7 cellular contexts compared by ENCODE assay signal in genomic region chr7:30136339-30136738, GRCh38. TPM values are rescaled to one million over a fixed set of nuclear protein-coding genes. Genes with fewer than 3 reads are reported as not detected.
A peak's percentile ranks its signal among the peaks of the same experiment; 100 is the strongest.
DNase-seq lines count a peak whose midpoint lies in the region; ATAC-seq, FAIRE-seq and TF ChIP-seq lines count a peak whose summit lies in the region.

No MANE protein-coding gene starts in this region.

- POLR2A ChIA-PET in HEK293 (lab: Yijun Ruan, JAX): interaction anchor here (0.6 kb wide), 1 partner anchor 23 kb away, joined by 5 read pairs; no protein-coding TSS in a partner anchor

- H3K27ac Mint-ChIP-seq in T-helper 17 cell: peak overlapping the region; percentile 67

- H3K36me3 Mint-ChIP-seq in T-helper 17 cell (ENCODE audit: low read depth): no peaks in the 10 kb centered on the region

- peak overlapping the region; percentile 95 for H3K4me3 Mint-ChIP-seq in T-helper 17 cell

- H3K4me3 ChIP-seq in HEK293 (ENCODE audit: low read depth, low read length): peak overlapping the region; percentile 86
- peak overlapping the region; percentile 85 to 89 for H3K4me3 ChIP-seq in right atrium auricular region
- H3K4me3 ChIP-seq in skeletal muscle tissue (ENCODE audit: low read length in 3 of 3): peak overlapping the region; percentile 88 to 90 (median 90)

- H3K27me3 Mint-ChIP-seq in T-helper 17 cell: no peaks in the 10 kb centered on the region

- H3K27ac ChIP-seq in HEK293 (ENCODE audit: extremely low read depth, low read depth, low read length) (no peak overlapping the region), right atrium auricular region (peak overlapping the region; percentile 93 to 95), skeletal muscle tissue (ENCODE audit: low read depth, low read length) (peak overlapping the region; percentile 50)

- H3K9me3 ChIP-seq in HEK293 (ENCODE audit: control insufficient read depth, insufficient read depth, low read depth, low read length): no peaks in the 10 kb centered on the region
- no peaks in the 10 kb centered on the region for H3K9me3 ChIP-seq in T-helper 17 cell (ENCODE audit: control insufficient read depth, low read length, poor library complexity, severe bottlenecking)
- H3K9me3 ChIP-seq in right atrium auricular region: no peaks in the 10 kb centered on the region
- no peaks in the 10 kb centered on the region for H3K9me3 ChIP-seq in skeletal muscle tissue (ENCODE audit: control insufficient read depth in 3 of 3, low read length in 3 of 3)

- H3K36me3 ChIP-seq in HEK293 (ENCODE audit: control insufficient read depth in 2 of 2, insufficient read depth in 1 of 2, low read length in 2 of 2) (no peaks in the 10 kb centered on the region; a peak in 1 of 3 replicates), right atrium auricular region (no peaks in the 10 kb centered on the region), skeletal muscle tissue (ENCODE audit: control insufficient read depth in 3 of 3, insufficient read depth in 3 of 3, low read length in 3 of 3) (no peaks in the 10 kb centered on the region)

- intact Hi-C loops in posterior vena cava (cut with DNase I): no loop called here

- no peak for DNase-seq in T-helper 17 cell
- DNase-seq in right atrium auricular region (ENCODE audit: low spot score): no peak
- no peak for DNase-seq in posterior vena cava (ENCODE audit: low spot score)
- DNase-seq in RCC 7860 (ENCODE audit: low spot score): no peak

- ATAC-seq in T-helper 17 cell (no peak), HG02981 (IDR thresholded peaks at IDR 0.05; ENCODE audit: unreplicated experiment) (no peak)

- peak overlapping the region; percentile 83 to 88 (median 88) for H3K9ac ChIP-seq in skeletal muscle tissue (ENCODE audit: low read depth in 1 of 3, low read length in 3 of 3)

- H3K4me1 ChIP-seq in HEK293 (ENCODE audit: control insufficient read depth, insufficient read depth, low read length): no peaks in the 10 kb centered on the region
- H3K4me1 ChIP-seq in right atrium auricular region: peaks cover 0 to 24% of the 10 kb centered on the region in 2 donors
- peaks cover 14 to 27% (median 14%) of the 10 kb centered on the region in 3 donors for H3K4me1 ChIP-seq in skeletal muscle tissue (ENCODE audit: control insufficient read depth in 3 of 3, insufficient read depth in 3 of 3, low read length in 3 of 3)

- TF ChIP-seq CTCF in HEK293 (tag by site-specific recombination; IDR thresholded peaks at IDR 0.05) (no peak), right atrium auricular region (IDR thresholded peaks at IDR 0.05) (no peak)

- H3K27me3 ChIP-seq in right atrium auricular region (no peaks in the 10 kb centered on the region), skeletal muscle tissue (ENCODE audit: control insufficient read depth in 3 of 3, insufficient read depth in 3 of 3, low read length in 3 of 3) (no peaks in the 10 kb centered on the region)

- peaks cover 18% of the 10 kb centered on the region for H3K4me1 Mint-ChIP-seq in T-helper 17 cell

- no peak for FAIRE-seq in RCC 7860 (lab: Jason Lieb, UNC)

- CTCF ChIA-PET in HEK293 (lab: Yijun Ruan, JAX): no interaction called here

TF ChIP-seq in HEK293, 187 proteins besides CTCF, POLR2A, EP300 and RAD21:
- TF ChIP-seq TRIM28 (IDR thresholded peaks at IDR 0.05; ENCODE audit: borderline replicate concordance, low read length) (no peak), EGR2 (tag by site-specific recombination; IDR thresholded peaks at IDR 0.05; ENCODE audit: low read depth) (peak; percentile 11; the same call in 1 of the 2 replicates), FEZF1 (tag by site-specific recombination; IDR thresholded peaks at IDR 0.05) (no peak), PRDM1 (tag by site-specific recombination; IDR thresholded peaks at IDR 0.05) (no peak), ATF2 (tag by site-specific recombination; IDR thresholded peaks at IDR 0.05; ENCODE audit: low read depth) (no peak), SCRT2 (tag by site-specific recombination; IDR thresholded peaks at IDR 0.05) (peak; percentile 83), REPIN1 (tag by site-specific recombination; IDR thresholded peaks at IDR 0.05; ENCODE audit: low read depth) (no peak), ZBTB17 (tag by site-specific recombination; IDR thresholded peaks at IDR 0.05) (no peak), ZNF596 (tag by site-specific recombination; IDR thresholded peaks at IDR 0.05) (no peak), ZBTB20 (tag by site-specific recombination; IDR thresholded peaks at IDR 0.05) (no peak), SCRT1 (tag by site-specific recombination; IDR thresholded peaks at IDR 0.05; ENCODE audit: borderline replicate concordance) (peak; percentile 20; the same call in 1 of the 2 replicates), HOXC10 (CRISPR knock-in tag; IDR thresholded peaks at IDR 0.05) (no peak), ZNF391 (tag by site-specific recombination; IDR thresholded peaks at IDR 0.05; ENCODE audit: borderline replicate concordance, low read depth) (no peak), ZNF704 (tag by site-specific recombination; IDR thresholded peaks at IDR 0.05) (no peak), ZNF211 (tag by site-specific recombination; IDR thresholded peaks at IDR 0.05; ENCODE audit: low read depth) (no peak), ZNF677 (tag by site-specific recombination; IDR thresholded peaks at IDR 0.05) (no peak), YY1 (tag by site-specific recombination; IDR thresholded peaks at IDR 0.05) (no peak), ZNF501 (tag by site-specific recombination; IDR thresholded peaks at IDR 0.05) (no peak), ZFHX2 (tag by site-specific recombination; conservative IDR thresholded peaks at IDR 0.05) (peak; percentile 39), ZNF132 (tag by site-specific recombination; IDR thresholded peaks at IDR 0.05; ENCODE audit: borderline replicate concordance) (no peak), ZNF10 (tag by site-specific recombination; IDR thresholded peaks at IDR 0.05) (no peak), ZNF692 (tag by site-specific recombination; IDR thresholded peaks at IDR 0.05) (no peak), ZNF174 (tag by site-specific recombination; IDR thresholded peaks at IDR 0.05) (no peak), ZNF266 (tag by site-specific recombination; IDR thresholded peaks at IDR 0.05; ENCODE audit: low read depth) (no peak)

RNA-seq across cellular contexts. Expression of gene MTURN, which starts 1.6 kb away (rescaled TPM):
- total RNA-seq in T-helper 17 cell (10 to 100 TPM; 25.1 to 91.0 TPM), right atrium auricular region (10 to 100 TPM; 17.4 to 65.4 TPM), skeletal muscle tissue (74.6 TPM), posterior vena cava (10 to 100 TPM; 61.7 to 76.1 TPM)
